In genomic region chr16:88491560-88492310, GRCh38 we compare ENCODE assay signal across 1 cellular context.
A peak's percentile ranks its signal among the peaks of the same experiment; 100 is the strongest.
TF ChIP-seq lines count a peak whose summit lies in the region.

No MANE protein-coding gene starts in this region.

TF ChIP-seq in K562, 482 proteins besides CTCF, POLR2A, EP300 and RAD21 (continued from another document and continues in another):
- 0 out of 2 replicates have a peak, but pooled peaks have one; percentile 82 for TF ChIP-seq THRAP3 (IDR thresholded peaks at IDR 0.05; ENCODE audit: borderline replicate concordance)
- 0 out of 4 replicates have a peak, but pooled peaks of 1 of the 2 experiments have one; percentile 8 for TF ChIP-seq FOXK2 (conservative IDR thresholded peaks at IDR 0.05 in 1 of 2, IDR thresholded peaks at IDR 0.05 in 1 of 2; ENCODE audit: low read depth in 2 of 2)
- TF ChIP-seq SMARCA4 (IDR thresholded peaks at IDR 0.05) = peak; percentile 97
- peak; percentile 58; the same call in 1 of the 2 replicates for TF ChIP-seq MXI1 (IDR thresholded peaks at IDR 0.05; ENCODE audit: low read depth, low read length)
- TF ChIP-seq ZNF239 (CRISPR knock-in tag; IDR thresholded peaks at IDR 0.05) = peak; percentile 69
- TF ChIP-seq KLF6 (CRISPR knock-in tag; IDR thresholded peaks at IDR 0.05; ENCODE audit: borderline replicate concordance) = peak; percentile 93; the same call in 1 of the 2 replicates
- peak; percentile 80 for TF ChIP-seq CREB1 (IDR thresholded peaks at IDR 0.05)
- TF ChIP-seq CREB1 (CRISPR knock-in tag; IDR thresholded peaks at IDR 0.05) = no peak
- TF ChIP-seq ESRRA (IDR thresholded peaks at IDR 0.05; ENCODE audit: borderline replicate concordance, low read depth) = peak; percentile 92; the same call in 1 of the 2 replicates
- no peak for TF ChIP-seq SPI1 (IDR thresholded peaks at IDR 0.05; ENCODE audit: borderline replicate concordance, low read depth, low read length)
- TF ChIP-seq TOE1 (IDR thresholded peaks at IDR 0.05; ENCODE audit: borderline replicate concordance) = peak; percentile 75; the same call in 1 of the 2 replicates
- 0 out of 2 replicates have a peak, but pooled peaks have one; percentile 53 for TF ChIP-seq TOE1 (CRISPR knock-in tag; IDR thresholded peaks at IDR 0.05; ENCODE audit: borderline replicate concordance, low read depth)
- peak; percentile 96 for TF ChIP-seq TARDBP (IDR thresholded peaks at IDR 0.05)
- TF ChIP-seq USF1 (CRISPR knock-in tag; IDR thresholded peaks at IDR 0.05) = peak; percentile 25; the same call in 1 of the 2 replicates
- TF ChIP-seq TAF1 (IDR thresholded peaks at IDR 0.05; ENCODE audit: control insufficient read depth, extremely low read depth, insufficient read depth, low read length, severe bottlenecking) = no peak
- TF ChIP-seq ETV5 (CRISPR knock-in tag; IDR thresholded peaks at IDR 0.05; ENCODE audit: low read depth) = peak; percentile 95
- no peak for TF ChIP-seq MED1 (CRISPR knock-in tag; IDR thresholded peaks at IDR 0.05; ENCODE audit: borderline replicate concordance)
- no peak for TF ChIP-seq ZNF318 (IDR thresholded peaks at IDR 0.05; ENCODE audit: borderline replicate concordance in 1 of 2, low read depth in 1 of 2)
- TF ChIP-seq KDM1A (IDR thresholded peaks at IDR 0.05) = peak; percentile 95 to 97
- no peak for TF ChIP-seq ZNF23 (CRISPR knock-in tag; IDR thresholded peaks at IDR 0.05)
- peak; percentile 14; the same call in 1 of the 2 replicates for TF ChIP-seq ZNF668 (CRISPR knock-in tag; IDR thresholded peaks at IDR 0.05)
- TF ChIP-seq ZNF197 (CRISPR knock-in tag; IDR thresholded peaks at IDR 0.05; ENCODE audit: low read depth) = peak; percentile 97
- TF ChIP-seq ZC3H8 (IDR thresholded peaks at IDR 0.05) = peak; percentile 43; the same call in 1 of the 2 replicates
- peak; percentile 100 for TF ChIP-seq CCNT2 (IDR thresholded peaks at IDR 0.05; ENCODE audit: borderline replicate concordance, extremely low read depth, insufficient read length, low read depth, low read length)
- TF ChIP-seq MITF (IDR thresholded peaks at IDR 0.05) = peak; percentile 57; the same call in 1 of the 2 replicates
- TF ChIP-seq BRCA1 (IDR thresholded peaks at IDR 0.05) = no peak
- no peak for TF ChIP-seq BRCA1 (CRISPR knock-in tag; IDR thresholded peaks at IDR 0.05)
- no peak for TF ChIP-seq HNRNPK (IDR thresholded peaks at IDR 0.05; ENCODE audit: low read depth, low read length, poor library complexity, severe bottlenecking)
- no peak for TF ChIP-seq RFX7 (CRISPR knock-in tag; IDR thresholded peaks at IDR 0.05)
- TF ChIP-seq ZC3H4 (CRISPR knock-in tag; IDR thresholded peaks at IDR 0.05; ENCODE audit: borderline replicate concordance) = no peak
- no peak for TF ChIP-seq MTF1 (CRISPR knock-in tag; IDR thresholded peaks at IDR 0.05; ENCODE audit: borderline replicate concordance)
- TF ChIP-seq SP1 (CRISPR knock-in tag; IDR thresholded peaks at IDR 0.05) = peak; percentile 81
- TF ChIP-seq MAZ (CRISPR knock-in tag; conservative IDR thresholded peaks at IDR 0.05 in 1 of 2, IDR thresholded peaks at IDR 0.05 in 1 of 2) = peak; percentile 90 to 98
- no peak for TF ChIP-seq CGGBP1 (CRISPR knock-in tag; IDR thresholded peaks at IDR 0.05)
- TF ChIP-seq ZKSCAN3 (CRISPR knock-in tag; IDR thresholded peaks at IDR 0.05) = no peak
- TF ChIP-seq PCBP2 (IDR thresholded peaks at IDR 0.05; ENCODE audit: low read depth, low read length, poor library complexity, severe bottlenecking) = no peak
- TF ChIP-seq EGR1 (conservative IDR thresholded peaks at IDR 0.05) = peak; percentile 99
- no peak for TF ChIP-seq HNRNPUL1 (IDR thresholded peaks at IDR 0.05; ENCODE audit: low read length)
- TF ChIP-seq BMI1 (IDR thresholded peaks at IDR 0.05; ENCODE audit: low read length) = no peak
- TF ChIP-seq ZNF778 (CRISPR knock-in tag; IDR thresholded peaks at IDR 0.05) = no peak
- TF ChIP-seq ZNF253 (CRISPR knock-in tag; conservative IDR thresholded peaks at IDR 0.05) = no peak
- no peak for TF ChIP-seq NFXL1 (CRISPR knock-in tag; IDR thresholded peaks at IDR 0.05)
- TF ChIP-seq ZNF184 (CRISPR knock-in tag; IDR thresholded peaks at IDR 0.05) = no peak
- TF ChIP-seq PHF21A (IDR thresholded peaks at IDR 0.05; ENCODE audit: borderline replicate concordance, low read depth) = no peak
- no peak for TF ChIP-seq ZBTB8A (IDR thresholded peaks at IDR 0.05; ENCODE audit: partially characterized antibody)
- TF ChIP-seq TSC22D4 (tag; IDR thresholded peaks at IDR 0.05) = no peak
- peak; percentile 99 for TF ChIP-seq RUNX1 (IDR thresholded peaks at IDR 0.05; ENCODE audit: low read depth)
- no peak for TF ChIP-seq RBM17 (IDR thresholded peaks at IDR 0.05; ENCODE audit: borderline replicate concordance, low read depth, low read length)
- peak; percentile 91; the same call in 1 of the 2 replicates for TF ChIP-seq NCOA1 (IDR thresholded peaks at IDR 0.05; ENCODE audit: low read depth)
- no peak for TF ChIP-seq CBX3 (IDR thresholded peaks at IDR 0.05; ENCODE audit: borderline replicate concordance in 1 of 2, low read length in 2 of 2)
- TF ChIP-seq NFIC (IDR thresholded peaks at IDR 0.05) = peak; percentile 96
- TF ChIP-seq ZNF57 (CRISPR knock-in tag; IDR thresholded peaks at IDR 0.05) = no peak
- peak; percentile 95 for TF ChIP-seq ZNF583 (CRISPR knock-in tag; IDR thresholded peaks at IDR 0.05)
- TF ChIP-seq TCF7 (IDR thresholded peaks at IDR 0.05; ENCODE audit: borderline replicate concordance) = peak; percentile 85; the same call in 1 of the 2 replicates
- no peak for TF ChIP-seq TSHZ1 (CRISPR knock-in tag; IDR thresholded peaks at IDR 0.05)
- peak; percentile 98 for TF ChIP-seq HDAC2 (IDR thresholded peaks at IDR 0.05)
- TF ChIP-seq HEY1 (CRISPR knock-in tag; IDR thresholded peaks at IDR 0.05; ENCODE audit: borderline replicate concordance) = peak; percentile 88; the same call in 1 of the 2 replicates
- TF ChIP-seq BCLAF1 (IDR thresholded peaks at IDR 0.05; ENCODE audit: borderline replicate concordance in 1 of 2, control insufficient read depth in 1 of 2, low read depth in 2 of 2, low read length in 1 of 2) = no peak
- no peak for TF ChIP-seq NFE2L1 (tag; IDR thresholded peaks at IDR 0.05; ENCODE audit: borderline replicate concordance, low read depth)
